Comparison of ENCODE assay signal across 8 cellular contexts in the genomic region with DNA sequence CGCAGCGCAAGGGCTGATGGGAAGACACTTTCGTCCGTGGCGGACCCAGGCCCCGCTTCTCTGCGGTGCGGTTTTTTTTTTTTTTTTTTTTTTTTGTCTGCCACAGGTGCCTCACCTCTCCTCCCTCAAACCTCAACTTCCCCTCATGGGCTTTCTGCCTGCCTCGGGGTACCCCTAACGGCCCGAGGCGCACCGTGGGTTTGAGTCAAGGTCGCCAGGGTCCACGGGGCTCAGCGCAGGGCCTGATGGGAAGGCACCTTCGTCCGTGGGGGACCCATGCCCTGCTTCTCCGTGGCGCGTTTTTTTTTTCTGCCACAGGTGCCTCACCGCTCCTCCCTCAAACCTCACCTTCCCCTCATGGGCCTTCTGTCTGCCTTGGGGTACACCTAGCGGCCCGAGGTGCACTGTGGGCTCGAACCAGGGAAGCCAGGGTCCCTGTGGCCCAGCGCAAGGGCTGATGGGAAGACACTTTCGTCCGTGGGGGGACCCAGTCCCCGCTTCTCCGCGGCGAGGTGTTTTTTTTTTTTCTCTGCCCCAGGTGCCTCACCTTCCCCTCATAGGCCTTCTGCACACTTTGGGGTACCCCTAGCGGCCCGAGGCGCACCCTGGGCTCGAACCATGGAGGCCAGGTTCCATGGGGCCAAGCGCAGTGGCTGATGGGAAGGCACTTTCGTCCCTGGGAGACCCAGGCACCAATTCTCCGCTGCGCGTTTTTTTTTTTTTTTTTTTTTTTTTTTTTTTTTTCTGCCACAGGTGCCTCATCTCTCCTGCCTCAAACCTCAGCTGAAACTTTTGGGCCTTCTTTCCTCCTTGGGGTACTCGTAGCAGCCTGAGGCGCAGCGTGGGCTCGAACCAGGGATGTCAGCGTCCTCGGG.
DNase-seq lines count a peak whose midpoint lies in the region; ATAC-seq and TF ChIP-seq lines count a peak whose summit lies in the region.
"Not testable (repeated sequence)": the region's sequence is repeated elsewhere in the genome, so short reads cannot be mapped to it uniquely, and the experiment has no call there.

No MANE protein-coding gene starts in this region.

- peak in 1 of 3 donors; percentile 22 for DNase-seq in CD4-positive, CD25-positive, alpha-beta regulatory T cell
- DNase-seq in activated T-cell treated with anti-CD3 and anti-CD28 coated beads, Interleukin-2, amount 50 U/mL, for 72 hours: peak in 1 of 2 donors; percentile 10
- DNase-seq in mammary epithelial cell; suprapubic skin (ENCODE audit: low spot score in 2 of 2): not testable (repeated sequence)
- DNase-seq in right cardiac atrium: peak in 2 of 3 donors; percentile 24 to 53

- H3K36me3 ChIP-seq in CD4-positive, CD25-positive, alpha-beta regulatory T cell (ENCODE audit: control insufficient read depth, insufficient read depth, low read length); KMS-11 (ENCODE audit: insufficient read depth); mammary epithelial cell (ENCODE audit: insufficient read depth, low read length); neutrophil; suprapubic skin: not testable (repeated sequence)

- not testable (repeated sequence) for H3K4me3 ChIP-seq in CD4-positive, CD25-positive, alpha-beta regulatory T cell (ENCODE audit: low read depth, low read length); KMS-11 (IDR thresholded peaks at IDR 0.05; ENCODE audit: insufficient read depth, low read depth, low read length); mammary epithelial cell (replicated peaks in 1 of 3; ENCODE audit: insufficient read depth in 1 of 3, low read depth in 2 of 3, low read length in 3 of 3); right cardiac atrium (ENCODE audit: low read length)
- peak overlapping the region; percentile 53 to 54 for H3K4me3 ChIP-seq in neutrophil (ENCODE audit: low read depth in 1 of 2, low read length in 1 of 2)
- peak overlapping the region; percentile 32 for H3K4me3 ChIP-seq in suprapubic skin

- CTCF ChIA-PET in mammary epithelial cell (lab: Charles Lee; ENCODE audit: low non-redundant PET): not testable (repeated sequence)

- H4K20me1 ChIP-seq in KMS-11 (ENCODE audit: insufficient read depth); mammary epithelial cell (ENCODE audit: insufficient read depth, low read length): not testable (repeated sequence)

- H3K9ac ChIP-seq in KMS-11: peak overlapping the region; percentile 44; the same call in 1 of the 2 replicates
- H3K9ac ChIP-seq in mammary epithelial cell (ENCODE audit: insufficient read depth, low read length): not testable (repeated sequence)

- not testable (repeated sequence) for H3K27me3 Mint-ChIP-seq in CD4-positive, CD25-positive, alpha-beta regulatory T cell; T-helper 1 cell treated with Interleukin-12 subunit alpha and Interleukin-12 subunit beta and Interleukin-4 antibody, amounts not matched to agents 30 μg/mL and 1 μg/mL, for 36 hours (ENCODE audit: low read depth); activated T-cell treated with anti-CD3 and anti-CD28 coated beads, Interleukin-2, amount 50 U/mL, for 72 hours (ENCODE audit: low read depth)

- not testable (repeated sequence) for H3K36me3 Mint-ChIP-seq in CD4-positive, CD25-positive, alpha-beta regulatory T cell; T-helper 1 cell treated with Interleukin-12 subunit alpha and Interleukin-12 subunit beta and Interleukin-4 antibody, amounts not matched to agents 30 μg/mL and 1 μg/mL, for 36 hours (ENCODE audit: low read depth); activated T-cell treated with anti-CD3 and anti-CD28 coated beads, Interleukin-2, amount 50 U/mL, for 72 hours (ENCODE audit: insufficient read depth in 2 of 2)

- not testable (repeated sequence) for H3K4me1 ChIP-seq in CD4-positive, CD25-positive, alpha-beta regulatory T cell (ENCODE audit: control insufficient read depth, insufficient read depth, low read length, poor library complexity, severe bottlenecking); KMS-11 (ENCODE audit: low read depth, poor library complexity, severe bottlenecking); mammary epithelial cell (ENCODE audit: insufficient read depth, low read length); right cardiac atrium (ENCODE audit: control insufficient read depth, insufficient read depth, low read length); neutrophil (ENCODE audit: control insufficient read depth in 1 of 2, insufficient read depth in 1 of 2, low read depth in 1 of 2, low read length in 1 of 2)
- H3K4me1 ChIP-seq in suprapubic skin: peaks cover 11% of the 10 kb centered on the region

- BruUV-seq in mammary epithelial cell (replicated peaks; lab: Mats Ljungman, UMichigan): not testable (repeated sequence)

- H3K27me3 ChIP-seq in CD4-positive, CD25-positive, alpha-beta regulatory T cell (ENCODE audit: control insufficient read depth, insufficient read depth, low read length); KMS-11 (ENCODE audit: insufficient read depth, low read depth); mammary epithelial cell (ENCODE audit: insufficient read depth, low read length); right cardiac atrium (ENCODE audit: control insufficient read depth, insufficient read depth); neutrophil; suprapubic skin: not testable (repeated sequence)

- in situ Hi-C loops in mammary epithelial cell (cut with MboI; ENCODE audit: low sequenced_read_pairs in 2 of 2): not testable (repeated sequence)

- dilution Hi-C loops in mammary epithelial cell (cut with HindIII; ENCODE audit: low sequenced_read_pairs): not testable (repeated sequence)

- not testable (repeated sequence) for H3K9me3 ChIP-seq in CD4-positive, CD25-positive, alpha-beta regulatory T cell (ENCODE audit: control insufficient read depth in 2 of 2, low read length in 2 of 2); mammary epithelial cell (replicated peaks; ENCODE audit: insufficient read depth, low read length); right cardiac atrium (ENCODE audit: control insufficient read depth, low read length); neutrophil; suprapubic skin

- intact Hi-C loops in mammary epithelial cell (cut with micrococcal nuclease); right cardiac atrium (cut with DNase I): not testable (repeated sequence)

- not testable (repeated sequence) for TF ChIP-seq POLR2A in suprapubic skin (IDR thresholded peaks at IDR 0.05)

- H3K27ac Mint-ChIP-seq in CD4-positive, CD25-positive, alpha-beta regulatory T cell: peak overlapping the region in 1 of 3 donors; percentile 51
- peak overlapping the region; percentile 41 for H3K27ac Mint-ChIP-seq in T-helper 1 cell treated with Interleukin-12 subunit alpha and Interleukin-12 subunit beta and Interleukin-4 antibody, amounts not matched to agents 30 μg/mL and 1 μg/mL, for 36 hours
- peak overlapping the region; percentile 63 for H3K27ac Mint-ChIP-seq in activated T-cell treated with anti-CD3 and anti-CD28 coated beads, Interleukin-2, amount 50 U/mL, for 72 hours

- TF ChIP-seq CTCF in KMS-11 (conservative IDR thresholded peaks at IDR 0.05; ENCODE audit: low read depth, low read length); mammary epithelial cell (conservative IDR thresholded peaks at IDR 0.05 in 1 of 2, IDR thresholded peaks at IDR 0.05 in 1 of 2; ENCODE audit: extremely low read depth in 1 of 2, insufficient read depth in 1 of 2, low read depth in 1 of 2, low read length in 2 of 2); neutrophil (IDR thresholded peaks at IDR 0.05); suprapubic skin (IDR thresholded peaks at IDR 0.05): not testable (repeated sequence)

- H3K4me2 ChIP-seq in KMS-11; mammary epithelial cell (ENCODE audit: insufficient read depth, low read depth, low read length): not testable (repeated sequence)

- H3K27ac ChIP-seq in CD4-positive, CD25-positive, alpha-beta regulatory T cell (ENCODE audit: insufficient read depth, low read length, poor library complexity, severe bottlenecking); mammary epithelial cell (ENCODE audit: insufficient read depth, low read depth, low read length); right cardiac atrium (ENCODE audit: low read length); neutrophil; suprapubic skin: not testable (repeated sequence)
- H3K27ac ChIP-seq in KMS-11: peak overlapping the region; percentile 45

- H3K9me3 Mint-ChIP-seq in CD4-positive, CD25-positive, alpha-beta regulatory T cell; T-helper 1 cell treated with Interleukin-12 subunit alpha and Interleukin-12 subunit beta and Interleukin-4 antibody, amounts not matched to agents 30 μg/mL and 1 μg/mL, for 36 hours; activated T-cell treated with anti-CD3 and anti-CD28 coated beads, Interleukin-2, amount 50 U/mL, for 72 hours: not testable (repeated sequence)

- H3K4me3 Mint-ChIP-seq in CD4-positive, CD25-positive, alpha-beta regulatory T cell: peak overlapping the region; percentile 48 to 64 (median 52)
- peak overlapping the region; percentile 25 for H3K4me3 Mint-ChIP-seq in T-helper 1 cell treated with Interleukin-12 subunit alpha and Interleukin-12 subunit beta and Interleukin-4 antibody, amounts not matched to agents 30 μg/mL and 1 μg/mL, for 36 hours
- peak overlapping the region; percentile 69 to 81 for H3K4me3 Mint-ChIP-seq in activated T-cell treated with anti-CD3 and anti-CD28 coated beads, Interleukin-2, amount 50 U/mL, for 72 hours

- not testable (repeated sequence) for ATAC-seq in CD4-positive, CD25-positive, alpha-beta regulatory T cell (ENCODE audit: low read depth in 2 of 2); activated T-cell treated with anti-CD3 and anti-CD28 coated beads, Interleukin-2, amount 50 U/mL, for 72 hours (replicated peaks in 1 of 2); right cardiac atrium

- 45% methylated on average over 13 of the region's 47 CpGs for WGBS in mammary epithelial cell (ENCODE audit: low coverage, missing lambda C conversion rate)
- WGBS in right cardiac atrium: 39% methylated on average over 19 of the region's 47 CpGs
- WGBS in suprapubic skin: 31% methylated on average over 27 of the region's 47 CpGs

- not testable (repeated sequence) for H3K79me2 ChIP-seq in KMS-11 (ENCODE audit: insufficient read depth, low read depth); mammary epithelial cell (ENCODE audit: insufficient read depth, low read length)

- H2AFZ ChIP-seq in KMS-11 (ENCODE audit: low read depth) (peak overlapping the region; percentile 59; the same call in 1 of the 2 replicates), mammary epithelial cell (ENCODE audit: low read depth, low read length) (peak overlapping the region; percentile 39)

- not testable (repeated sequence) for TF ChIP-seq EP300 in suprapubic skin (IDR thresholded peaks at IDR 0.05)

- peaks cover 0 to 11% (median 0%) of the 10 kb centered on the region in 4 donors for H3K4me1 Mint-ChIP-seq in CD4-positive, CD25-positive, alpha-beta regulatory T cell
- H3K4me1 Mint-ChIP-seq in T-helper 1 cell treated with Interleukin-12 subunit alpha and Interleukin-12 subunit beta and Interleukin-4 antibody, amounts not matched to agents 30 μg/mL and 1 μg/mL, for 36 hours (ENCODE audit: low read depth); activated T-cell treated with anti-CD3 and anti-CD28 coated beads, Interleukin-2, amount 50 U/mL, for 72 hours (ENCODE audit: low read depth): not testable (repeated sequence)

Comparison
In these comparisons a context has a peak if more than half of its experiments do, and no peak if none do; other contexts are left out.
1. H3K4me3 Mint-ChIP-seq: peak in every context shown above with its lines; median percentile 75 in activated T-cell treated with anti-CD3 and anti-CD28 coated beads, Interleukin-2, amount 50 U/mL, for 72 hours; 52 in CD4-positive, CD25-positive, alpha-beta regulatory T cell; 25 in T-helper 1 cell treated with Interleukin-12 subunit alpha and Interleukin-12 subunit beta and Interleukin-4 antibody, amounts not matched to agents 30 μg/mL and 1 μg/mL, for 36 hours.